1 cellular context compared by ENCODE assay signal in the genomic region with DNA sequence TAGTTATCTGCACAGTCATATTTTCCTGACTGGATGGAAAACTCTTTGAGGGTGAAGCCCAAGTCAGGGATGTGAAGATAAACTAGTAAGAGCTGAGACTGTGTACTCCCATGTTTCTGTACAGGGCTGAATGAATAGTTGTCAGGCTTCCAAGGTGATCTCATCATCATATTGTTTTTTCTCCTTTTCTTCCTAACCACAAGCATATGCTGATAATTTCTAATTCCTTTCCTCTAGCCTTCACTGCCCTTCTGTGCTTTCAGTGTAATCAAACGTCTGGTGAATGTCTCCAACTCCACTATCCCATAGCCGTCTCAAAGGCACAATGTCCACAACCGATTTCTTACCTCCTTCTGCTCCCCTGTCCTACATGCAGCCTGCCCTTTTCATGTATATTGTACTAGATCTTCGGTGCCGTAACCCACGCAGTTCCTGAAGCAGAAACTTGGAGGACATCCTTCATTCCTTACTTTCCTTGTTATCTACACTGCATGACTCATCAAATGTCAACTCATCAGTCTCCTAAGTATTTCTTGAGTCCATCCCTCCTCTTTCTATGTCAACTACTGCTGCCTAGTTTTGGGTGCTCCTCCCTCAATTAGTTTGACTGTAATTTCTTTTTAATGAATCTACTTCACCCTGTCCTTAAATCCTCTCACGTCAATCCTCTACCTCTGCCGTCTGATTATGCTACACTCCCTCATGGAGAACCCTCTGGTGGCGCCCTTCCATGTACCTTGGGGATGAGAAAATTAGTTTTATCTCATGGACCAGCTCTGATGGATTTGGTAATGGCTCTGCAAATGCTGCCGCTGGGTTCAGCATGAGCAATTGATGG.
A peak's percentile ranks its signal among the peaks of the same experiment; 100 is the strongest.
TF ChIP-seq lines count a peak whose summit lies in the region.

No MANE protein-coding gene starts in this region.

TF ChIP-seq in K562, 482 proteins besides CTCF, POLR2A, EP300 and RAD21 (continued from another document and continues in another):
- TF ChIP-seq, protein P1, sequence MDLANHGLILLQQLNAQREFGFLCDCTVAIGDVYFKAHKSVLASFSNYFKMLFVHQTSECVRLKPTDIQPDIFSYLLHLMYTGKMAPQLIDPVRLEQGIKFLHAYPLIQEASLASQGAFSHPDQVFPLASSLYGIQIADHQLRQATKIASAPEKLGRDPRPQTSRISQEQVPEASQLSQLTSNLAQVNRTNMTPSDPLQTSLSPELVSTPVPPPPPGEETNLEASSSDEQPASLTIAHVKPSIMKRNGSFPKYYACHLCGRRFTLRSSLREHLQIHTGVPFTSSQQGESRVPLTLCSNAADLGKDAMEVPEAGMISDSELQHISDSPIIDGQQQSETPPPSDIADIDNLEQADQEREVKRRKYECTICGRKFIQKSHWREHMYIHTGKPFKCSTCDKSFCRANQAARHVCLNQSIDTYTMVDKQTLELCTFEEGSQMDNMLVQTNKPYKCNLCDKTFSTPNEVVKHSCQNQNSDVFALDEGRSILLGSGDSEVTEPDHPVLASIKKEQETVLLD (IDR thresholded peaks at IDR 0.05) = peak; percentile 75; the same call in 1 of the 2 replicates
- no peak for TF ChIP-seq ATF1 (CRISPR knock-in tag; IDR thresholded peaks at IDR 0.05)
- TF ChIP-seq ATF1 (tag; IDR thresholded peaks at IDR 0.05) = peak; percentile 62; the same call in 1 of the 2 replicates
- TF ChIP-seq WHSC1 (IDR thresholded peaks at IDR 0.05; ENCODE audit: low read length) = no peak
- 0 out of 2 replicates have a peak, but pooled peaks have one; percentile 35 for TF ChIP-seq KDM2B (CRISPR knock-in tag; IDR thresholded peaks at IDR 0.05)
- no peak for TF ChIP-seq ZNF347 (CRISPR knock-in tag; IDR thresholded peaks at IDR 0.05; ENCODE audit: low read depth)
- TF ChIP-seq ZNF239 (CRISPR knock-in tag; IDR thresholded peaks at IDR 0.05) = no peak
- no peak for TF ChIP-seq BHLHE40 (IDR thresholded peaks at IDR 0.05; ENCODE audit: low read length)
- 0 out of 2 replicates have a peak, but pooled peaks have one; percentile 50 for TF ChIP-seq HBP1 (CRISPR knock-in tag; IDR thresholded peaks at IDR 0.05)
- TF ChIP-seq, protein P2, sequence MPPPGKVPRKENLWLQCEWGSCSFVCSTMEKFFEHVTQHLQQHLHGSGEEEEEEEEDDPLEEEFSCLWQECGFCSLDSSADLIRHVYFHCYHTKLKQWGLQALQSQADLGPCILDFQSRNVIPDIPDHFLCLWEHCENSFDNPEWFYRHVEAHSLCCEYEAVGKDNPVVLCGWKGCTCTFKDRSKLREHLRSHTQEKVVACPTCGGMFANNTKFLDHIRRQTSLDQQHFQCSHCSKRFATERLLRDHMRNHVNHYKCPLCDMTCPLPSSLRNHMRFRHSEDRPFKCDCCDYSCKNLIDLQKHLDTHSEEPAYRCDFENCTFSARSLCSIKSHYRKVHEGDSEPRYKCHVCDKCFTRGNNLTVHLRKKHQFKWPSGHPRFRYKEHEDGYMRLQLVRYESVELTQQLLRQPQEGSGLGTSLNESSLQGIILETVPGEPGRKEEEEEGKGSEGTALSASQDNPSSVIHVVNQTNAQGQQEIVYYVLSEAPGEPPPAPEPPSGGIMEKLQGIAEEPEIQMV (tag; conservative IDR thresholded peaks at IDR 0.05; ENCODE audit: low read depth) = no peak
- TF ChIP-seq SMARCA5 (IDR thresholded peaks at IDR 0.05) = peak; percentile 80
- peak; percentile 34; the same call in 1 of the 2 replicates for TF ChIP-seq CBFA2T3 (IDR thresholded peaks at IDR 0.05)
- peak; percentile 97 for TF ChIP-seq ZNF316 (IDR thresholded peaks at IDR 0.05)
- peak in 1 of 2 experiments; percentile 98; a peak in 3 of 4 replicates for TF ChIP-seq MLLT1 (IDR thresholded peaks at IDR 0.05)
- peak; percentile 66; the same call in 1 of the 2 replicates for TF ChIP-seq OTX1 (CRISPR knock-in tag; IDR thresholded peaks at IDR 0.05)
- TF ChIP-seq FOXK2 (conservative IDR thresholded peaks at IDR 0.05 in 1 of 2, IDR thresholded peaks at IDR 0.05 in 1 of 2; ENCODE audit: low read depth in 2 of 2) = peak; percentile 56 to 68; a peak in 3 of 4 replicates
- TF ChIP-seq, protein P3, sequence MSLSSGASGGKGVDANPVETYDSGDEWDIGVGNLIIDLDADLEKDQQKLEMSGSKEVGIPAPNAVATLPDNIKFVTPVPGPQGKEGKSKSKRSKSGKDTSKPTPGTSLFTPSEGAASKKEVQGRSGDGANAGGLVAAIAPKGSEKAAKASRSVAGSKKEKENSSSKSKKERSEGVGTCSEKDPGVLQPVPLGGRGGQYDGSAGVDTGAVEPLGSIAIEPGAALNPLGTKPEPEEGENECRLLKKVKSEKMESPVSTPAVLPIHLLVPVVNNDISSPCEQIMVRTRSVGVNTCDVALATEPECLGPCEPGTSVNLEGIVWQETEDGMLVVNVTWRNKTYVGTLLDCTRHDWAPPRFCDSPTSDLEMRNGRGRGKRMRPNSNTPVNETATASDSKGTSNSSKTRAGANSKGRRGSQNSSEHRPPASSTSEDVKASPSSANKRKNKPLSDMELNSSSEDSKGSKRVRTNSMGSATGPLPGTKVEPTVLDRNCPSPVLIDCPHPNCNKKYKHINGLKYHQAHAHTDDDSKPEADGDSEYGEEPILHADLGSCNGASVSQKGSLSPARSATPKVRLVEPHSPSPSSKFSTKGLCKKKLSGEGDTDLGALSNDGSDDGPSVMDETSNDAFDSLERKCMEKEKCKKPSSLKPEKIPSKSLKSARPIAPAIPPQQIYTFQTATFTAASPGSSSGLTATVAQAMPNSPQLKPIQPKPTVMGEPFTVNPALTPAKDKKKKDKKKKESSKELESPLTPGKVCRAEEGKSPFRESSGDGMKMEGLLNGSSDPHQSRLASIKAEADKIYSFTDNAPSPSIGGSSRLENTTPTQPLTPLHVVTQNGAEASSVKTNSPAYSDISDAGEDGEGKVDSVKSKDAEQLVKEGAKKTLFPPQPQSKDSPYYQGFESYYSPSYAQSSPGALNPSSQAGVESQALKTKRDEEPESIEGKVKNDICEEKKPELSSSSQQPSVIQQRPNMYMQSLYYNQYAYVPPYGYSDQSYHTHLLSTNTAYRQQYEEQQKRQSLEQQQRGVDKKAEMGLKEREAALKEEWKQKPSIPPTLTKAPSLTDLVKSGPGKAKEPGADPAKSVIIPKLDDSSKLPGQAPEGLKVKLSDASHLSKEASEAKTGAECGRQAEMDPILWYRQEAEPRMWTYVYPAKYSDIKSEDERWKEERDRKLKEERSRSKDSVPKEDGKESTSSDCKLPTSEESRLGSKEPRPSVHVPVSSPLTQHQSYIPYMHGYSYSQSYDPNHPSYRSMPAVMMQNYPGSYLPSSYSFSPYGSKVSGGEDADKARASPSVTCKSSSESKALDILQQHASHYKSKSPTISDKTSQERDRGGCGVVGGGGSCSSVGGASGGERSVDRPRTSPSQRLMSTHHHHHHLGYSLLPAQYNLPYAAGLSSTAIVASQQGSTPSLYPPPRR (CRISPR knock-in tag; IDR thresholded peaks at IDR 0.05; ENCODE audit: borderline replicate concordance) = 0 out of 2 replicates have a peak, but pooled peaks have one; percentile 49
- peak; percentile 77 for TF ChIP-seq EGR1 (conservative IDR thresholded peaks at IDR 0.05)
- TF ChIP-seq KLF6 (CRISPR knock-in tag; IDR thresholded peaks at IDR 0.05; ENCODE audit: borderline replicate concordance) = no peak
- TF ChIP-seq TAL1 (IDR thresholded peaks at IDR 0.05) = 0 out of 2 replicates have a peak, but pooled peaks have one; percentile 6
- peak; percentile 32; the same call in 1 of the 2 replicates for TF ChIP-seq KHSRP (IDR thresholded peaks at IDR 0.05)
- TF ChIP-seq MECOM (CRISPR knock-in tag; IDR thresholded peaks at IDR 0.05) = peak; percentile 85; the same call in 1 of the 2 replicates
- peak in 1 of 2 experiments; percentile 41; a peak in 1 of 4 replicates for TF ChIP-seq TEAD1 (CRISPR knock-in tag; IDR thresholded peaks at IDR 0.05)
- TF ChIP-seq, protein P4, sequence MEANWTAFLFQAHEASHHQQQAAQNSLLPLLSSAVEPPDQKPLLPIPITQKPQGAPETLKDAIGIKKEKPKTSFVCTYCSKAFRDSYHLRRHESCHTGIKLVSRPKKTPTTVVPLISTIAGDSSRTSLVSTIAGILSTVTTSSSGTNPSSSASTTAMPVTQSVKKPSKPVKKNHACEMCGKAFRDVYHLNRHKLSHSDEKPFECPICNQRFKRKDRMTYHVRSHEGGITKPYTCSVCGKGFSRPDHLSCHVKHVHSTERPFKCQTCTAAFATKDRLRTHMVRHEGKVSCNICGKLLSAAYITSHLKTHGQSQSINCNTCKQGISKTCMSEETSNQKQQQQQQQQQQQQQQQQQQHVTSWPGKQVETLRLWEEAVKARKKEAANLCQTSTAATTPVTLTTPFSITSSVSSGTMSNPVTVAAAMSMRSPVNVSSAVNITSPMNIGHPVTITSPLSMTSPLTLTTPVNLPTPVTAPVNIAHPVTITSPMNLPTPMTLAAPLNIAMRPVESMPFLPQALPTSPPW (CRISPR knock-in tag; IDR thresholded peaks at IDR 0.05) = peak; percentile 49
- TF ChIP-seq, protein P5, sequence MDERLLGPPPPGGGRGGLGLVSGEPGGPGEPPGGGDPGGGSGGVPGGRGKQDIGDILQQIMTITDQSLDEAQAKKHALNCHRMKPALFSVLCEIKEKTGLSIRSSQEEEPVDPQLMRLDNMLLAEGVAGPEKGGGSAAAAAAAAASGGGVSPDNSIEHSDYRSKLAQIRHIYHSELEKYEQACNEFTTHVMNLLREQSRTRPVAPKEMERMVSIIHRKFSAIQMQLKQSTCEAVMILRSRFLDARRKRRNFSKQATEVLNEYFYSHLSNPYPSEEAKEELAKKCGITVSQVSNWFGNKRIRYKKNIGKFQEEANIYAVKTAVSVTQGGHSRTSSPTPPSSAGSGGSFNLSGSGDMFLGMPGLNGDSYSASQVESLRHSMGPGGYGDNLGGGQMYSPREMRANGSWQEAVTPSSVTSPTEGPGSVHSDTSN (CRISPR knock-in tag; IDR thresholded peaks at IDR 0.05; ENCODE audit: low read depth) = no peak
- TF ChIP-seq, protein P5 (tag; conservative IDR thresholded peaks at IDR 0.05; ENCODE audit: low read depth) = peak; percentile 84
- TF ChIP-seq POLR2G (IDR thresholded peaks at IDR 0.05; ENCODE audit: low read depth, low read length) = no peak
- TF ChIP-seq DACH1 (IDR thresholded peaks at IDR 0.05; ENCODE audit: partially characterized antibody) = peak; percentile 52
- 0 out of 2 replicates have a peak, but pooled peaks have one; percentile 3 for TF ChIP-seq THRB (CRISPR knock-in tag; conservative IDR thresholded peaks at IDR 0.05)
- peak; percentile 88 for TF ChIP-seq MAFK (IDR thresholded peaks at IDR 0.05; ENCODE audit: low read length)
- TF ChIP-seq, protein P6, sequence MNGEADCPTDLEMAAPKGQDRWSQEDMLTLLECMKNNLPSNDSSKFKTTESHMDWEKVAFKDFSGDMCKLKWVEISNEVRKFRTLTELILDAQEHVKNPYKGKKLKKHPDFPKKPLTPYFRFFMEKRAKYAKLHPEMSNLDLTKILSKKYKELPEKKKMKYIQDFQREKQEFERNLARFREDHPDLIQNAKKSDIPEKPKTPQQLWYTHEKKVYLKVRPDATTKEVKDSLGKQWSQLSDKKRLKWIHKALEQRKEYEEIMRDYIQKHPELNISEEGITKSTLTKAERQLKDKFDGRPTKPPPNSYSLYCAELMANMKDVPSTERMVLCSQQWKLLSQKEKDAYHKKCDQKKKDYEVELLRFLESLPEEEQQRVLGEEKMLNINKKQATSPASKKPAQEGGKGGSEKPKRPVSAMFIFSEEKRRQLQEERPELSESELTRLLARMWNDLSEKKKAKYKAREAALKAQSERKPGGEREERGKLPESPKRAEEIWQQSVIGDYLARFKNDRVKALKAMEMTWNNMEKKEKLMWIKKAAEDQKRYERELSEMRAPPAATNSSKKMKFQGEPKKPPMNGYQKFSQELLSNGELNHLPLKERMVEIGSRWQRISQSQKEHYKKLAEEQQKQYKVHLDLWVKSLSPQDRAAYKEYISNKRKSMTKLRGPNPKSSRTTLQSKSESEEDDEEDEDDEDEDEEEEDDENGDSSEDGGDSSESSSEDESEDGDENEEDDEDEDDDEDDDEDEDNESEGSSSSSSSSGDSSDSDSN (IDR thresholded peaks at IDR 0.05; ENCODE audit: borderline replicate concordance in 1 of 2, low read depth in 2 of 2, low read length in 2 of 2) = no peak
- peak in 1 of 2 experiments; percentile 17; a peak in 1 of 4 replicates for TF ChIP-seq ARNT (IDR thresholded peaks at IDR 0.05)
- TF ChIP-seq CXXC5 (CRISPR knock-in tag; IDR thresholded peaks at IDR 0.05) = peak; percentile 46; the same call in 1 of the 2 replicates
- TF ChIP-seq SMARCA4 (IDR thresholded peaks at IDR 0.05) = peak; percentile 94
- TF ChIP-seq NFE2 (IDR thresholded peaks at IDR 0.05; ENCODE audit: low read depth) = peak; percentile 95
- TF ChIP-seq MAZ (CRISPR knock-in tag; conservative IDR thresholded peaks at IDR 0.05 in 1 of 2, IDR thresholded peaks at IDR 0.05 in 1 of 2) = no peak
